In the genomic region with DNA sequence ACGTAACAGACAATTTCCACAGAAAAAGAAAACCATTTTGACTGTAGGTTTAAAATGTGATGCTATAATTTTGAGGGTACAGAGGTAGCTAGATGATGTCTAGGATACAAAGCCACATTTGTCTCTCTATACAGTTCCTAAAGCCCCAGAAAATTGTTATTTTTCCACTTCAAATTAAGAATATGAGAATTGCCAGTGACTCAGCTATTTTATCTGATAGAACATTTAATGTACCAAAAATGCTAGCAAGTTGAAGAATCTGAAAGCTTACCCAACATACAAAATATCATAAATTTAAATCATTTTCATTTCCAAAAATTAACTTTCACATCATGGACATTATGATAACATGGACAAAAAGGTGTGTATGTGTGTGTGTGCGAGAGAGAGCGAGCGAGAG, we compare ENCODE assay signal across 23 cellular contexts.
DNase-seq lines count a peak whose midpoint lies in the region; ATAC-seq and TF ChIP-seq lines count a peak whose summit lies in the region.
"Had no signal": no experiment of that assay in that cellular context is flagged by ENCODE, and none has a peak within 500 bp of the region (broad histone marks: within the 10 kb centered on the region; RNA-seq: fewer than 3 reads in every experiment).

No MANE protein-coding gene starts in this region.

- no peaks in the 10 kb centered on the region for H3K4me1 ChIP-seq in Caco-2
- peaks cover 7% of the 10 kb centered on the region for H3K4me1 ChIP-seq in SJCRH30

- intact Hi-C loops in Caco-2 (cut with micrococcal nuclease; ENCODE audit: unreplicated experiment), result no loop called here

- no peaks in the 10 kb centered on the region for H3K27me3 Mint-ChIP-seq in activated naive CD4-positive, alpha-beta T cell treated with anti-CD3 and anti-CD28 coated beads, Interleukin-2, amount 50 U/mL, for 24 hours
- H3K27me3 Mint-ChIP-seq in Caco-2 (ENCODE audit: insufficient read depth, unreplicated experiment) (no peaks in the 10 kb centered on the region), glutamatergic neuron (ENCODE audit: unreplicated experiment) (no peaks in the 10 kb centered on the region), immature natural killer cell (ENCODE audit: low read depth in 3 of 3) (peaks cover 0 to 3% (median 0%) of the 10 kb centered on the region in 3 donors)
- H3K27me3 Mint-ChIP-seq: activated CD4-positive, alpha-beta T cell treated with anti-CD3 and anti-CD28 coated beads, Interleukin-2, amount 10 ng/mL, durations not matched to agents 24 days and 14 days; CD4-positive, alpha-beta memory T cell had no signal

- POLR2A ChIA-PET in Caco-2 (lab: Charles Lee), result no interaction called here

- no peak for DNase-seq in activated naive CD4-positive, alpha-beta T cell (lab: John Stamatoyannopoulos, UW)
- DNase-seq in Caco-2 (no peak), SJCRH30 (no peak), glutamatergic neuron (no peak), immature natural killer cell (no peak)
- DNase-seq in activated CD4-positive, alpha-beta T cell treated with anti-CD3 and anti-CD28 coated beads for 1 hour, result no peak
- DNase-seq: activated CD4-positive, alpha-beta T cell treated with anti-CD3 and anti-CD28 coated beads, Interleukin-2, amount 10 ng/mL, durations not matched to agents 24 days and 14 days; activated gamma-delta T cell; activated T-cell treated with anti-CD3 and anti-CD28 coated beads, Interleukin-2, amount 50 U/mL, for 4 hours; body of pancreas; CD4-positive, alpha-beta memory T cell; cerebellar nuclear complex; NCI-H1417 treated with DMSO at 0.1 percent for 48 hours; NCI-H2029 treated with DMSO at 0.1 percent for 48 hours; NK-92 treated with Interleukin-12 subunit alpha and Interleukin-12 subunit beta, amount 100 ng/mL, for 24 hours; Right ventricle myocardium superior; stimulated activated CD8-positive, alpha-beta memory T cell treated with anti-CD3 and anti-CD28 coated beads, Interleukin-4, amount 100 ng/mL, for 48 hours; thyroid gland had no signal

- no TSS peak for BruUV-seq in Caco-2 (replicated peaks; lab: Mats Ljungman, UMichigan)

- peak overlapping the region; percentile 66 for H3K27ac Mint-ChIP-seq in activated naive CD4-positive, alpha-beta T cell treated with anti-CD3 and anti-CD28 coated beads, Interleukin-2, amount 50 U/mL, for 24 hours
- H3K27ac Mint-ChIP-seq in Caco-2 (ENCODE audit: unreplicated experiment) (peak overlapping the region; percentile 39), glutamatergic neuron (ENCODE audit: unreplicated experiment) (peak overlapping the region; percentile 33), immature natural killer cell (no peak overlapping the region)
- H3K27ac Mint-ChIP-seq: activated CD4-positive, alpha-beta T cell treated with anti-CD3 and anti-CD28 coated beads, Interleukin-2, amount 10 ng/mL, durations not matched to agents 24 days and 14 days; T-helper 2 cell treated with Interferon-gamma antibody and Interleukin-4, amounts not matched to agents 5 μg/mL and 100 μg/mL, for 36 hours had no signal

- ATAC-seq in GM19328 (IDR thresholded peaks at IDR 0.05; ENCODE audit: unreplicated experiment), result no peak
- ATAC-seq: activated T-cell treated with anti-CD3 and anti-CD28 coated beads, Interleukin-2, amount 50 U/mL, for 4 hours; body of pancreas; sciatic nerve had no signal

- H3K27ac ChIP-seq in SJCRH30, result peak overlapping the region; percentile 25; the same call in 1 of the 2 replicates
- H3K27ac ChIP-seq: body of pancreas, thyroid gland, vagina had no signal

- H3K4me3 Mint-ChIP-seq in activated naive CD4-positive, alpha-beta T cell treated with anti-CD3 and anti-CD28 coated beads, Interleukin-2, amount 50 U/mL, for 24 hours, result no peak overlapping the region
- H3K4me3 Mint-ChIP-seq in Caco-2 (ENCODE audit: unreplicated experiment), result no peak overlapping the region
- peak overlapping the region; percentile 12 for H3K4me3 Mint-ChIP-seq in glutamatergic neuron (ENCODE audit: unreplicated experiment)
- no peak overlapping the region for H3K4me3 Mint-ChIP-seq in immature natural killer cell
- H3K4me3 Mint-ChIP-seq: activated CD4-positive, alpha-beta T cell treated with anti-CD3 and anti-CD28 coated beads, Interleukin-2, amount 10 ng/mL, durations not matched to agents 24 days and 14 days; activated T-cell treated with anti-CD3 and anti-CD28 coated beads, Interleukin-2, amount 50 U/mL, for 4 hours; CD4-positive, alpha-beta memory T cell; T-helper 2 cell treated with Interferon-gamma antibody and Interleukin-4, amounts not matched to agents 5 μg/mL and 100 μg/mL, for 36 hours had no signal

- TF ChIP-seq CTCF in Caco-2 (IDR thresholded peaks at IDR 0.05; ENCODE audit: insufficient read depth in 1 of 2, low read depth in 1 of 2, low read length in 1 of 2, severe bottlenecking in 1 of 2, unreplicated experiment in 1 of 2) (no peak), glutamatergic neuron (IDR thresholded peaks at IDR 0.05; ENCODE audit: partially characterized antibody, unreplicated experiment) (no peak)

- H3K36me3 Mint-ChIP-seq in activated naive CD4-positive, alpha-beta T cell treated with anti-CD3 and anti-CD28 coated beads, Interleukin-2, amount 50 U/mL, for 24 hours, result peaks cover 19% of the 10 kb centered on the region
- peaks cover 8% of the 10 kb centered on the region for H3K36me3 Mint-ChIP-seq in Caco-2 (ENCODE audit: insufficient read depth, unreplicated experiment)
- H3K36me3 Mint-ChIP-seq in glutamatergic neuron (ENCODE audit: unreplicated experiment), result no peaks in the 10 kb centered on the region
- peaks cover 0 to 3% (median 0%) of the 10 kb centered on the region in 3 donors for H3K36me3 Mint-ChIP-seq in immature natural killer cell

- no peaks in the 10 kb centered on the region for H3K9me3 ChIP-seq in Caco-2
- no peaks in the 10 kb centered on the region for H3K9me3 ChIP-seq in SJCRH30 (replicated peaks)
- H3K9me3 ChIP-seq: body of pancreas, thyroid gland, vagina had no signal

- CTCF ChIA-PET in Caco-2 (lab: Charles Lee), result no interaction called here

- H3K4me3 ChIP-seq in Caco-2 (ENCODE audit: low read depth, low read length), result no peak overlapping the region
- H3K4me3 ChIP-seq in SJCRH30, result no peak overlapping the region
- H3K4me3 ChIP-seq: body of pancreas, thyroid gland, vagina had no signal

- H3K36me3 ChIP-seq in Caco-2 (ENCODE audit: control insufficient read depth, insufficient read depth, low read length), result no peaks in the 10 kb centered on the region
- peaks cover 3% of the 10 kb centered on the region; the same call in 1 of the 2 replicates for H3K36me3 ChIP-seq in SJCRH30
- H3K36me3 ChIP-seq: thyroid gland, vagina had no signal

- peaks cover 46% of the 10 kb centered on the region for H3K4me1 Mint-ChIP-seq in activated naive CD4-positive, alpha-beta T cell treated with anti-CD3 and anti-CD28 coated beads, Interleukin-2, amount 50 U/mL, for 24 hours
- H3K4me1 Mint-ChIP-seq in Caco-2 (ENCODE audit: low read depth, unreplicated experiment) (peaks cover 7% of the 10 kb centered on the region), glutamatergic neuron (ENCODE audit: low read depth, unreplicated experiment) (peaks cover 27% of the 10 kb centered on the region), immature natural killer cell (peaks cover 22 to 38% of the 10 kb centered on the region in 2 donors)

- H3K27me3 ChIP-seq in Caco-2 (replicated peaks; ENCODE audit: control insufficient read depth, insufficient read depth, low read length) (no peaks in the 10 kb centered on the region), SJCRH30 (no peaks in the 10 kb centered on the region)
- H3K27me3 ChIP-seq: body of pancreas, thyroid gland, vagina had no signal

- H3K9me3 Mint-ChIP-seq in activated naive CD4-positive, alpha-beta T cell treated with anti-CD3 and anti-CD28 coated beads, Interleukin-2, amount 50 U/mL, for 24 hours, result no peaks in the 10 kb centered on the region
- no peaks in the 10 kb centered on the region for H3K9me3 Mint-ChIP-seq in Caco-2 (ENCODE audit: unreplicated experiment)
- peaks cover 1% of the 10 kb centered on the region for H3K9me3 Mint-ChIP-seq in glutamatergic neuron (ENCODE audit: unreplicated experiment)
- H3K9me3 Mint-ChIP-seq in immature natural killer cell, result no peaks in the 10 kb centered on the region
- H3K9me3 Mint-ChIP-seq: activated CD4-positive, alpha-beta T cell treated with anti-CD3 and anti-CD28 coated beads, Interleukin-2, amount 10 ng/mL, durations not matched to agents 24 days and 14 days; activated T-cell treated with anti-CD3 and anti-CD28 coated beads, Interleukin-2, amount 50 U/mL, for 4 hours; CD4-positive, alpha-beta memory T cell; T-helper 2 cell treated with Interferon-gamma antibody and Interleukin-4, amounts not matched to agents 5 μg/mL and 100 μg/mL, for 36 hours had no signal

Comparison
In these comparisons a context has a peak if more than half of its experiments do, and no peak if none do; other contexts are left out.
1. H3K27ac Mint-ChIP-seq: peak in activated naive CD4-positive, alpha-beta T cell treated with anti-CD3 and anti-CD28 coated beads, Interleukin-2, amount 50 U/mL, for 24 hours (single experiment), Caco-2 (single experiment) and glutamatergic neuron (single experiment); none in immature natural killer cell (0 of 6).